In genomic region chr21:15486460-15487241, GRCh38 we compare ENCODE assay signal across 17 cellular contexts.
DNase-seq lines count a peak whose midpoint lies in the region; ATAC-seq and TF ChIP-seq lines count a peak whose summit lies in the region.
"Had no signal": no experiment of that assay in that cellular context is flagged by ENCODE, and none has a peak within 500 bp of the region (broad histone marks: within the 10 kb centered on the region; RNA-seq: fewer than 3 reads in every experiment).

No MANE protein-coding gene starts in this region.

- H3K4me3 Mint-ChIP-seq in H9: no peak overlapping the region
- H3K4me3 Mint-ChIP-seq: CD14-positive monocyte; CD4-positive, alpha-beta memory T cell; HFFc6 had no signal

- dilution Hi-C loops in IMR-90 (cut with HindIII; ENCODE audit: low sequenced_read_pairs, unreplicated experiment): no loop called here

- H4K20me1 ChIP-seq in H9 (ENCODE audit: control insufficient read depth, insufficient read depth, insufficient read length) (no peaks in the 10 kb centered on the region), IMR-90 (ENCODE audit: insufficient read depth, low read length) (no peaks in the 10 kb centered on the region)

- H3K79me2 ChIP-seq in H9 (ENCODE audit: insufficient read depth, low read length): no peaks in the 10 kb centered on the region

- no peaks in the 10 kb centered on the region for H3K36me3 ChIP-seq in IMR-90 (ENCODE audit: control insufficient read depth, insufficient read depth, low read length)
- H3K36me3 ChIP-seq in neuronal stem cell (replicated peaks in 1 of 2; ENCODE audit: control insufficient read depth in 2 of 2, insufficient read depth in 2 of 2, low read length in 2 of 2): no peaks in the 10 kb centered on the region
- H3K36me3 ChIP-seq: HAP-1 had no signal

- H3K4me1 ChIP-seq in H9 (ENCODE audit: insufficient read depth, low read length) (no peaks in the 10 kb centered on the region), IMR-90 (ENCODE audit: control insufficient read depth, insufficient read depth, low read length) (no peaks in the 10 kb centered on the region), neuronal stem cell (ENCODE audit: control insufficient read depth in 2 of 2, insufficient read depth in 1 of 2, low read depth in 1 of 2, low read length in 2 of 2) (peaks cover 0 to 6% of the 10 kb centered on the region in 2 donors)
- H3K4me1 ChIP-seq: HAP-1 had no signal

- H3K56ac ChIP-seq in H9 (ENCODE audit: insufficient read length, low read depth, low read length) (no peak overlapping the region), IMR-90 (ENCODE audit: extremely low read depth, insufficient read depth, low read length) (no peak overlapping the region)

- H3K14ac ChIP-seq in H9 (ENCODE audit: insufficient read depth, low read length): no peak overlapping the region
- no peak overlapping the region for H3K14ac ChIP-seq in IMR-90 (replicated peaks; ENCODE audit: low read depth, low read length)
- no peak overlapping the region for H3K14ac ChIP-seq in neuronal stem cell (ENCODE audit: low read length)

- H3K27ac ChIP-seq in H9 (ENCODE audit: insufficient read length, low read depth, low read length): no peak overlapping the region
- H3K27ac ChIP-seq in IMR-90 (ENCODE audit: insufficient read depth, low read length): no peak overlapping the region
- H3K27ac ChIP-seq in neuronal stem cell (replicated peaks; ENCODE audit: low read length): no peak overlapping the region

- H3K23ac ChIP-seq in H9 (ENCODE audit: insufficient read length, low read depth, low read length) (no peak overlapping the region), IMR-90 (ENCODE audit: low read depth, low read length) (no peak overlapping the region), neuronal stem cell (ENCODE audit: low read depth, low read length, poor library complexity) (no peak overlapping the region)

- H3T11ph ChIP-seq in H9 (ENCODE audit: low read length): no peak overlapping the region

- H3K4ac ChIP-seq in H9 (ENCODE audit: low read depth, low read length) (no peak overlapping the region), IMR-90 (ENCODE audit: low read depth, low read length) (no peak overlapping the region), neuronal stem cell (ENCODE audit: low read length) (no peak overlapping the region)

- TF ChIP-seq CTCF in H9 (conservative IDR thresholded peaks at IDR 0.05): no peak
- no peak for TF ChIP-seq CTCF in IMR-90 (conservative IDR thresholded peaks at IDR 0.05; ENCODE audit: low read depth, low read length)

- no peaks in the 10 kb centered on the region; the same call in 1 of the 2 replicates for H3K27me3 Mint-ChIP-seq in H9 (ENCODE audit: low read depth)
- H3K27me3 Mint-ChIP-seq: CD4-positive, alpha-beta memory T cell had no signal

- H4K8ac ChIP-seq in H9 (replicated peaks; ENCODE audit: insufficient read length, low read depth, low read length) (no peak overlapping the region), IMR-90 (ENCODE audit: low read depth in 2 of 2, low read length in 2 of 2) (no peak overlapping the region), neuronal stem cell (ENCODE audit: low read depth, low read length) (no peak overlapping the region)

- no peak overlapping the region for H3K27ac Mint-ChIP-seq in H9
- H3K27ac Mint-ChIP-seq: CD14-positive monocyte; CD4-positive, alpha-beta memory T cell; HFFc6 had no signal

- no peak for TF ChIP-seq RAD21 in IMR-90 (IDR thresholded peaks at IDR 0.05; ENCODE audit: low read length)

- DNase-seq in H9: no peak
- no peak for DNase-seq in IMR-90
- DNase-seq in left lobe of liver (ENCODE audit: low spot score): no peak
- DNase-seq in neuronal stem cell (ENCODE audit: low spot score): no peak
- DNase-seq in NCI-H82 treated with DMSO at 0.1 percent for 48 hours (lab: John Stamatoyannopoulos, UW; ENCODE audit: unreplicated experiment): no peak
- no peak for DNase-seq in mucosa of gallbladder (ENCODE audit: low spot score)
- no peak for DNase-seq in HUDEP-2 (lab: John Stamatoyannopoulos, UW; ENCODE audit: unreplicated experiment in 76 of 76)
- DNase-seq: CD4-positive, alpha-beta memory T cell; DMS153; DMS79; GDM1; HFFc6; Karpas-422; KBM-7 had no signal

- ATAC-seq in IMR-90 (ENCODE audit: low read depth): no peak
- peak; percentile 36 for ATAC-seq in left lobe of liver
- no peak for ATAC-seq in HG03520 (IDR thresholded peaks at IDR 0.05; ENCODE audit: unreplicated experiment)

- CTCF ChIA-PET in IMR-90 (lab: Yijun Ruan, JAX): no interaction called here

- no TSS peak for BruUV-seq in IMR-90 (replicated peaks; lab: Mats Ljungman, UMichigan)

- no peak overlapping the region for H3K9ac ChIP-seq in H9 (ENCODE audit: extremely low read depth, insufficient read length, low read length)
- H3K9ac ChIP-seq in IMR-90 (ENCODE audit: low read depth, low read length): no peak overlapping the region
- H3K9ac ChIP-seq in neuronal stem cell (ENCODE audit: low read depth, low read length, poor library complexity): peak overlapping the region; percentile 78

- H4K91ac ChIP-seq in H9 (ENCODE audit: insufficient read length, low read depth, low read length): no peak overlapping the region
- H4K91ac ChIP-seq in IMR-90 (ENCODE audit: insufficient read depth, low read depth, low read length): no peak overlapping the region
- no peak overlapping the region for H4K91ac ChIP-seq in neuronal stem cell (ENCODE audit: low read depth, low read length, poor library complexity)

- H3K36me3 Mint-ChIP-seq in H9 (ENCODE audit: insufficient read depth in 1 of 3, low read depth in 3 of 3): no peaks in the 10 kb centered on the region
- H3K36me3 Mint-ChIP-seq: CD14-positive monocyte; CD4-positive, alpha-beta memory T cell had no signal

- no peak for TF ChIP-seq POLR2A in IMR-90 (IDR thresholded peaks at IDR 0.05; ENCODE audit: low read depth, low read length)

- in situ Hi-C loops in IMR-90 (cut with MboI; ENCODE audit: low sequenced_read_pairs): loop anchor here (25.0 kb wide), 1 partner anchor 624 kb away; no protein-coding TSS in a partner anchor

- H2BK120ac ChIP-seq in H9 (ENCODE audit: low read depth, low read length, poor library complexity, severe bottlenecking) (no peak overlapping the region), IMR-90 (ENCODE audit: low read depth, low read length) (no peak overlapping the region), neuronal stem cell (ENCODE audit: low read depth, low read length) (no peak overlapping the region)

- H3K9me1 ChIP-seq in IMR-90 (ENCODE audit: insufficient read depth, low read length): peaks cover 2% of the 10 kb centered on the region; the same call in 1 of the 2 replicates

- intact Hi-C loops in IMR-90 (cut with micrococcal nuclease): loop anchor here (10.0 kb wide), 1 partner anchor 1052 kb away; no protein-coding TSS in a partner anchor

- H3K27me3 ChIP-seq in H9 (ENCODE audit: insufficient read depth, low read length) (no peaks in the 10 kb centered on the region), IMR-90 (ENCODE audit: control insufficient read depth, insufficient read depth, low read length) (no peaks in the 10 kb centered on the region), neuronal stem cell (ENCODE audit: control insufficient read depth in 3 of 3, insufficient read depth in 3 of 3, low read depth in 1 of 3, low read length in 3 of 3) (no peaks in the 10 kb centered on the region)

- POLR2A ChIA-PET in IMR-90 (lab: Charles Lee; ENCODE audit: unreplicated experiment): no interaction called here

- peaks cover 0 to 2% of the 10 kb centered on the region in 2 experiments; a peak in 1 of 4 replicates for H3K4me1 Mint-ChIP-seq in H9

- H3K4me3 ChIP-seq in IMR-90 (ENCODE audit: insufficient read depth, low read depth, low read length) (no peak overlapping the region), neuronal stem cell (ENCODE audit: low read length in 2 of 2) (peak overlapping the region in 1 of 2 donors; percentile 72)
- H3K4me3 ChIP-seq: HAP-1 had no signal

- H4K5ac ChIP-seq in H9 (ENCODE audit: insufficient read length, low read depth, low read length): peak overlapping the region; percentile 82
- H4K5ac ChIP-seq in IMR-90 (ENCODE audit: low read depth, low read length): no peak overlapping the region

- no CpG with 5 or more reads among the region's 11 CpGs for WGBS in H9 (ENCODE audit: extremely low coverage, insufficient read length, low lambda C conversion rate)
- WGBS in IMR-90 (ENCODE audit: extremely low coverage in 2 of 2, insufficient read length in 1 of 2), 2 experiments: 47% methylated on average over 3 of the region's 11 CpGs; no CpG with 5 or more reads in 1 of the 2 experiments
- WGBS in neuronal stem cell (ENCODE audit: extremely low coverage in 2 of 2, insufficient read length in 2 of 2, insufficient replicate concordance in 1 of 2), 2 donors: no CpG with 5 or more reads among the region's 11 CpGs

- H3K4me2 ChIP-seq in H9 (ENCODE audit: insufficient read depth, insufficient read length, low read length): no peak overlapping the region
- H3K4me2 ChIP-seq in IMR-90 (ENCODE audit: low read depth, low read length): no peak overlapping the region
- H3K4me2 ChIP-seq in neuronal stem cell (ENCODE audit: insufficient read depth, low read length, poor library complexity, severe bottlenecking): no peak overlapping the region

- H2BK20ac ChIP-seq in H9 (ENCODE audit: low read depth, low read length, poor library complexity, severe bottlenecking) (no peak overlapping the region), IMR-90 (ENCODE audit: low read depth, low read length) (no peak overlapping the region)

- H3K18ac ChIP-seq in H9 (ENCODE audit: insufficient read length, low read depth, low read length) (no peak overlapping the region), IMR-90 (ENCODE audit: low read depth, low read length) (no peak overlapping the region), neuronal stem cell (ENCODE audit: low read length) (peak overlapping the region; percentile 49)

- H2BK5ac ChIP-seq in H9 (ENCODE audit: insufficient read length, low read length): no peak overlapping the region
- no peak overlapping the region for H2BK5ac ChIP-seq in IMR-90 (ENCODE audit: low read depth, low read length, poor library complexity, severe bottlenecking)
- no peak overlapping the region for H2BK5ac ChIP-seq in neuronal stem cell (ENCODE audit: low read length)

- H2AFZ ChIP-seq in H9 (ENCODE audit: low read length) (no peak overlapping the region), IMR-90 (replicated peaks; ENCODE audit: low read length, poor library complexity) (no peak overlapping the region), neuronal stem cell (ENCODE audit: low read length) (no peak overlapping the region)

- no peaks in the 10 kb centered on the region; a peak in 1 of 5 replicates for H3K9me3 Mint-ChIP-seq in H9
- H3K9me3 Mint-ChIP-seq: CD14-positive monocyte, HFFc6 had no signal

- H2AK9ac ChIP-seq in IMR-90 (replicated peaks; ENCODE audit: low read depth, low read length, poor library complexity): no peak overlapping the region

- no peak overlapping the region for H2BK12ac ChIP-seq in H9 (ENCODE audit: insufficient read length, low read depth, low read length)
- no peak overlapping the region for H2BK12ac ChIP-seq in neuronal stem cell (ENCODE audit: low read length)

- H2BK15ac ChIP-seq in H9 (ENCODE audit: low read depth, low read length): no peak overlapping the region
- no peak overlapping the region for H2BK15ac ChIP-seq in IMR-90 (ENCODE audit: low read depth, low read length)
- H2BK15ac ChIP-seq in neuronal stem cell (ENCODE audit: low read length): no peak overlapping the region

- H2AK5ac ChIP-seq in H9 (ENCODE audit: insufficient read length, low read length) (no peak overlapping the region), IMR-90 (ENCODE audit: low read depth, low read length) (no peak overlapping the region), neuronal stem cell (ENCODE audit: low read depth, low read length) (no peak overlapping the region)

- no peaks in the 10 kb centered on the region for H3K23me2 ChIP-seq in H9 (ENCODE audit: insufficient read length, low read depth, low read length, poor library complexity, severe bottlenecking)

- H3K79me1 ChIP-seq in H9 (ENCODE audit: insufficient read depth, low read depth, low read length, poor library complexity, severe bottlenecking) (no peaks in the 10 kb centered on the region), IMR-90 (ENCODE audit: low read depth in 1 of 2, low read length in 2 of 2) (no peaks in the 10 kb centered on the region), neuronal stem cell (ENCODE audit: low read depth, low read length) (no peaks in the 10 kb centered on the region)

- H3K9me3 ChIP-seq in H9 (ENCODE audit: control insufficient read depth, low read depth, low read length) (no peaks in the 10 kb centered on the region), IMR-90 (ENCODE audit: control insufficient read depth, insufficient read depth, low read length) (no peaks in the 10 kb centered on the region), neuronal stem cell (replicated peaks in 1 of 2; ENCODE audit: control insufficient read depth in 2 of 2, insufficient read depth in 1 of 2, low read depth in 1 of 2, low read length in 2 of 2) (no peaks in the 10 kb centered on the region)
- H3K9me3 ChIP-seq: HAP-1 had no signal
